Comparison of ENCODE assay signal across 2 cellular contexts in genomic region chr15:78058401-78058935, GRCh38.
TF ChIP-seq lines count a peak whose summit lies in the region.

No MANE protein-coding gene starts in this region.

TF ChIP-seq in liver, 16 proteins besides CTCF, POLR2A, EP300 and RAD21:
- TF ChIP-seq GABPA (IDR thresholded peaks at IDR 0.05 in 1 of 2, conservative IDR thresholded peaks at IDR 0.05 in 1 of 2) = no peak
- no peak for TF ChIP-seq NR2F2 (IDR thresholded peaks at IDR 0.05)
- TF ChIP-seq ATF3 (IDR thresholded peaks at IDR 0.05) = no peak
- no peak for TF ChIP-seq JUND (IDR thresholded peaks at IDR 0.05)
- no peak for TF ChIP-seq REST (IDR thresholded peaks at IDR 0.05)
- no peak for TF ChIP-seq HNF4A (conservative IDR thresholded peaks at IDR 0.05)
- no peak for TF ChIP-seq ZBTB33 (IDR thresholded peaks at IDR 0.05)

TF ChIP-seq in HepG2, 621 proteins besides CTCF, POLR2A, EP300 and RAD21:
- TF ChIP-seq ATF4 (CRISPR knock-in tag; IDR thresholded peaks at IDR 0.05) (no peak), MAF1 (CRISPR knock-in tag; IDR thresholded peaks at IDR 0.05; ENCODE audit: borderline replicate concordance) (no peak), GZF1 (CRISPR knock-in tag; IDR thresholded peaks at IDR 0.05) (no peak), ATF7 (IDR thresholded peaks at IDR 0.05) (no peak), ATF7 (CRISPR knock-in tag; IDR thresholded peaks at IDR 0.05) (no peak), ZSCAN31 (CRISPR knock-in tag; IDR thresholded peaks at IDR 0.05; ENCODE audit: low read depth) (no peak), DMTF1 (CRISPR knock-in tag; IDR thresholded peaks at IDR 0.05) (no peak), ZNF292 (CRISPR knock-in tag; IDR thresholded peaks at IDR 0.05; ENCODE audit: borderline replicate concordance, low read depth) (no peak), ZNF614 (CRISPR knock-in tag; IDR thresholded peaks at IDR 0.05; ENCODE audit: borderline replicate concordance) (no peak), NCOR1 (IDR thresholded peaks at IDR 0.05; ENCODE audit: borderline replicate concordance, low read length) (no peak), ZNF276 (CRISPR knock-in tag; IDR thresholded peaks at IDR 0.05; ENCODE audit: low read depth) (no peak), ZFP91 (CRISPR knock-in tag; IDR thresholded peaks at IDR 0.05; ENCODE audit: borderline replicate concordance) (no peak), JUN (CRISPR knock-in tag; IDR thresholded peaks at IDR 0.05) (no peak), ZFP37 (CRISPR knock-in tag; IDR thresholded peaks at IDR 0.05; ENCODE audit: borderline replicate concordance) (no peak), TEAD2 (CRISPR knock-in tag; IDR thresholded peaks at IDR 0.05) (no peak), ZNF234 (CRISPR knock-in tag; conservative IDR thresholded peaks at IDR 0.05) (no peak), CREBL2 (CRISPR knock-in tag; IDR thresholded peaks at IDR 0.05; ENCODE audit: borderline replicate concordance) (no peak), ZNF652 (CRISPR knock-in tag; IDR thresholded peaks at IDR 0.05; ENCODE audit: borderline replicate concordance, low read depth) (no peak)
